Comparison of ENCODE assay signal across 15 cellular contexts in genomic region chr13:105920375-105920774, GRCh38.
DNase-seq lines count a peak whose midpoint lies in the region; ATAC-seq and TF ChIP-seq lines count a peak whose summit lies in the region.
"Had no signal": no experiment of that assay in that cellular context is flagged by ENCODE, and none has a peak within 500 bp of the region (broad histone marks: within the 10 kb centered on the region; RNA-seq: fewer than 3 reads in every experiment).

No MANE protein-coding gene starts in this region.

- H3K36me3 Mint-ChIP-seq in MCF 10A (ENCODE audit: insufficient read depth, unreplicated experiment) (no peaks in the 10 kb centered on the region), natural killer cell (no peaks in the 10 kb centered on the region)

- intact Hi-C loops in MCF 10A (cut with micrococcal nuclease): loop anchor here (1.0 kb wide), 1 partner anchor 70 kb away; no protein-coding TSS in a partner anchor
- intact Hi-C loops in breast epithelium (cut with DNase I; ENCODE audit: low total_unique reads): no loop called here
- intact Hi-C loops in natural killer cell (cut with micrococcal nuclease): no loop called here

- H3K36me3 ChIP-seq in breast epithelium: no peaks in the 10 kb centered on the region
- H3K36me3 ChIP-seq: ascending aorta, gastroesophageal sphincter, tibial artery had no signal

- BruUV-seq in MCF 10A (replicated peaks; lab: Mats Ljungman, UMichigan): no TSS peak

- H3K4me3 ChIP-seq in breast epithelium (no peak overlapping the region), fibroblast of the aortic adventitia (ENCODE audit: low read depth, low read length) (no peak overlapping the region)
- H3K4me3 ChIP-seq: ascending aorta, gastroesophageal sphincter, lung, tibial artery had no signal

- peak; percentile 89 for DNase-seq in MCF 10A (ENCODE audit: unreplicated experiment)
- no peak for DNase-seq in breast epithelium (ENCODE audit: low spot score in 2 of 2)
- DNase-seq in fibroblast of the aortic adventitia (ENCODE audit: low read depth): peak; percentile 8
- no peak for DNase-seq in natural killer cell
- DNase-seq in NCI-H446 treated with DMSO at 0.1 percent for 48 hours (lab: John Stamatoyannopoulos, UW): no peak
- DNase-seq in D341Med (ENCODE audit: low spot score): no peak
- DNase-seq: activated T-cell treated with anti-CD3 and anti-CD28 coated beads for 4 hours, NCI-H748 treated with DMSO at 0.1 percent for 48 hours, tibial artery had no signal

- no peak for ATAC-seq in SK-N-SH treated with all-trans-retinoic acid at 6 μM for 48 hours
- no peak for ATAC-seq in natural killer cell
- no peak for ATAC-seq in GM18873 (IDR thresholded peaks at IDR 0.05; ENCODE audit: low FRiP score, unreplicated experiment)
- ATAC-seq: gastroesophageal sphincter had no signal

- POLR2A ChIA-PET in MCF 10A (lab: Yijun Ruan, JAX): interaction anchor here (0.7 to 1.5 kb wide), 6 partner anchors 20 to 564 kb away, joined by 3 to 4 read pairs (median 4); no protein-coding TSS in a partner anchor

- peaks cover 34% of the 10 kb centered on the region for H3K4me1 Mint-ChIP-seq in MCF 10A (ENCODE audit: insufficient read depth, unreplicated experiment)
- H3K4me1 Mint-ChIP-seq in natural killer cell: peaks cover 0 to under 1% of the 10 kb centered on the region in 2 donors

- peak overlapping the region; percentile 62 for H3K27ac Mint-ChIP-seq in MCF 10A (ENCODE audit: low read depth, unreplicated experiment)
- H3K27ac Mint-ChIP-seq in natural killer cell: no peak overlapping the region

- H3K27me3 Mint-ChIP-seq in MCF 10A (ENCODE audit: insufficient read depth, unreplicated experiment) (no peaks in the 10 kb centered on the region), natural killer cell (ENCODE audit: low read depth in 2 of 2) (no peaks in the 10 kb centered on the region)

- peaks cover 13% of the 10 kb centered on the region for H3K9me3 Mint-ChIP-seq in MCF 10A (ENCODE audit: unreplicated experiment)
- peaks cover 5 to 12% of the 10 kb centered on the region in 2 donors for H3K9me3 Mint-ChIP-seq in natural killer cell

- TF ChIP-seq CTCF in MCF 10A (IDR thresholded peaks at IDR 0.05; ENCODE audit: unreplicated experiment) (no peak), breast epithelium (IDR thresholded peaks at IDR 0.05) (no peak), fibroblast of the aortic adventitia (IDR thresholded peaks at IDR 0.05; ENCODE audit: insufficient read depth, low read length) (no peak), natural killer cell (IDR thresholded peaks at IDR 0.05) (no peak)

- H3K9me3 ChIP-seq in breast epithelium: no peaks in the 10 kb centered on the region
- H3K9me3 ChIP-seq: ascending aorta, gastroesophageal sphincter, tibial artery had no signal

- H3K27me3 ChIP-seq in breast epithelium: no peaks in the 10 kb centered on the region
- H3K27me3 ChIP-seq: ascending aorta, gastroesophageal sphincter, tibial artery had no signal

- H3K4me1 ChIP-seq in breast epithelium: no peaks in the 10 kb centered on the region
- H3K4me1 ChIP-seq: ascending aorta, gastroesophageal sphincter, tibial artery had no signal

- no peak overlapping the region for H3K27ac ChIP-seq in breast epithelium
- H3K27ac ChIP-seq: 22Rv1, ascending aorta, gastroesophageal sphincter, tibial artery had no signal

- CTCF ChIA-PET in MCF 10A (lab: Yijun Ruan, JAX): interaction anchor here (0.5 kb wide), 1 partner anchor 1188 kb away, joined by 3 read pairs; no protein-coding TSS in a partner anchor

- H3K4me3 Mint-ChIP-seq in MCF 10A (ENCODE audit: unreplicated experiment) (no peak overlapping the region), natural killer cell (no peak overlapping the region)

- no peak for TF ChIP-seq POLR2A in breast epithelium (IDR thresholded peaks at IDR 0.05)

TF ChIP-seq in SK-N-SH treated with all-trans-retinoic acid at 6 μM for 48 hours, 23 proteins besides CTCF, POLR2A, EP300 and RAD21:
- TF ChIP-seq ZNF70 (CRISPR knock-in tag; IDR thresholded peaks at IDR 0.05) (0 out of 2 replicates have a peak, but pooled peaks have one; percentile 37), ZC3H10 (CRISPR knock-in tag; IDR thresholded peaks at IDR 0.05) (no peak)

Comparison
In these comparisons a context has a peak if more than half of its experiments do, and no peak if none do; other contexts are left out.
1. DNase-seq: peak in MCF 10A (single experiment) and fibroblast of the aortic adventitia (single experiment); none in breast epithelium (0 of 2), natural killer cell (single experiment), NCI-H446 treated with DMSO at 0.1 percent for 48 hours (single experiment) and D341Med (single experiment).